In the genomic region with DNA sequence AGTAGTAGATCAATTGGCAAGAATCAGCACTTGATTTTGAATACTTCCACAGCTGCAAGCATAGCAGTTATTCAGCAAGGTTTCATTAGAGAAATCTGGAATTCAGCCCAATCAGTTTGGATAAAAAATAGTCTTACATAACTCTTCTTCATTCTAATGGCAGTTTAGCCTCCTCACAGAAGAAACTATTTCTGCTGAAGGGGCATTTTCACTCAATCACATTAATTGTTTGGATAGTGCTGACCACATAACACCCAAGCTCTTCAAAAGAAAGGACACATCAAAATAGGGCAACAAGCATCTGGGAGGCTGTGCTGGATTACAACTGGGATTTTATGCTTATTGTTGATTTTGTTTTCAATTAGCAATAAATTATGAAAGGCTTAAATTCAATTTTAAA, we compare ENCODE assay signal across 25 cellular contexts.
"Had no signal": no experiment of that assay in that cellular context is flagged by ENCODE, and none has a peak within 500 bp of the region (broad histone marks: within the 10 kb centered on the region; RNA-seq: fewer than 3 reads in every experiment).

No MANE protein-coding gene starts in this region.

- H3K4me1 Mint-ChIP-seq: naive B cell; natural killer cell; nephron progenitor cell; stimulated activated effector memory CD8-positive, alpha-beta T cell treated with anti-CD3 and anti-CD28 coated beads, Interleukin-12 subunit alpha, Interleukin-12 subunit beta, amount 100 ng/mL, for 72 hours had no signal

- H3K79me2 ChIP-seq: hepatocyte had no signal

- FAIRE-seq: pancreas had no signal

- H3K4me1 ChIP-seq: left ventricle myocardium inferior, prostate gland, right atrium auricular region, tibial nerve, uterus had no signal

- DNase-seq: heart right ventricle; islet precursor cell; left ventricle myocardium inferior; mesendoderm; naive B cell; natural killer cell; nephron progenitor cell; nucleus accumbens; pancreas; posterior cingulate gyrus; stimulated activated CD4-positive, alpha-beta T cell treated with anti-CD3 and anti-CD28 coated beads, Interleukin-4, amount 100 ng/mL, for 24 hours; stimulated activated naive CD4-positive, alpha-beta T cell; substantia nigra; uterus had no signal

- H3K4me3 Mint-ChIP-seq: mesothelial cell of epicardium; naive B cell; natural killer cell; nephron progenitor cell; stimulated activated effector memory CD8-positive, alpha-beta T cell treated with anti-CD3 and anti-CD28 coated beads, Interleukin-12 subunit alpha, Interleukin-12 subunit beta, amount 100 ng/mL, for 72 hours; stimulated activated naive CD8-positive, alpha-beta T cell treated with anti-CD3 and anti-CD28 coated beads, Interleukin-15, Interleukin-2, amounts not matched to agents 100 ng/mL and 50 ng/mL, for 24 hours; type B pancreatic cell had no signal

- H3K27ac ChIP-seq: heart right ventricle, hepatocyte, left ventricle myocardium inferior, pancreas, prostate gland, right atrium auricular region, skin epidermis, tibial nerve, uterus had no signal

- H3K4me2 ChIP-seq: hepatocyte had no signal

- H3K27me3 Mint-ChIP-seq: naive B cell; stimulated activated naive CD8-positive, alpha-beta T cell treated with anti-CD3 and anti-CD28 coated beads, Interleukin-15, Interleukin-2, amounts not matched to agents 100 ng/mL and 50 ng/mL, for 24 hours; type B pancreatic cell had no signal

- H3K9me3 ChIP-seq: heart right ventricle, left ventricle myocardium inferior, pancreas, prostate gland, right atrium auricular region, tibial nerve, uterus had no signal

- H3K36me3 ChIP-seq: heart right ventricle, left ventricle myocardium inferior, pancreas, prostate gland, right atrium auricular region, tibial nerve, uterus had no signal

- H3K4me3 ChIP-seq: heart right ventricle, hepatocyte, left ventricle myocardium inferior, lung, pancreas, prostate gland, right atrium auricular region, skin epidermis, tibial nerve, uterus had no signal

- ATAC-seq: heart right ventricle; natural killer cell; pancreas; sciatic nerve; stimulated activated effector memory CD8-positive, alpha-beta T cell treated with anti-CD3 and anti-CD28 coated beads, Interleukin-12 subunit alpha, Interleukin-12 subunit beta, amount 100 ng/mL, for 72 hours had no signal

- H3K27me3 ChIP-seq: heart right ventricle, hepatocyte, pancreas, right atrium auricular region, tibial nerve, uterus had no signal

- H2AFZ ChIP-seq: hepatocyte had no signal

- H3K27ac Mint-ChIP-seq: mesothelial cell of epicardium; naive B cell; natural killer cell; nephron progenitor cell; stimulated activated effector memory CD8-positive, alpha-beta T cell treated with anti-CD3 and anti-CD28 coated beads, Interleukin-12 subunit alpha, Interleukin-12 subunit beta, amount 100 ng/mL, for 72 hours; stimulated activated naive CD8-positive, alpha-beta T cell treated with anti-CD3 and anti-CD28 coated beads, Interleukin-15, Interleukin-2, amounts not matched to agents 100 ng/mL and 50 ng/mL, for 24 hours; type B pancreatic cell had no signal

- H3K36me3 Mint-ChIP-seq: mesothelial cell of epicardium; natural killer cell; stimulated activated effector memory CD8-positive, alpha-beta T cell treated with anti-CD3 and anti-CD28 coated beads, Interleukin-12 subunit alpha, Interleukin-12 subunit beta, amount 100 ng/mL, for 72 hours; type B pancreatic cell had no signal

- H3K9me3 Mint-ChIP-seq: mesothelial cell of epicardium; naive B cell; nephron progenitor cell; stimulated activated naive CD8-positive, alpha-beta T cell treated with anti-CD3 and anti-CD28 coated beads, Interleukin-15, Interleukin-2, amounts not matched to agents 100 ng/mL and 50 ng/mL, for 24 hours; type B pancreatic cell had no signal
